Comparison of ENCODE assay signal across 1 cellular context in the genomic region with DNA sequence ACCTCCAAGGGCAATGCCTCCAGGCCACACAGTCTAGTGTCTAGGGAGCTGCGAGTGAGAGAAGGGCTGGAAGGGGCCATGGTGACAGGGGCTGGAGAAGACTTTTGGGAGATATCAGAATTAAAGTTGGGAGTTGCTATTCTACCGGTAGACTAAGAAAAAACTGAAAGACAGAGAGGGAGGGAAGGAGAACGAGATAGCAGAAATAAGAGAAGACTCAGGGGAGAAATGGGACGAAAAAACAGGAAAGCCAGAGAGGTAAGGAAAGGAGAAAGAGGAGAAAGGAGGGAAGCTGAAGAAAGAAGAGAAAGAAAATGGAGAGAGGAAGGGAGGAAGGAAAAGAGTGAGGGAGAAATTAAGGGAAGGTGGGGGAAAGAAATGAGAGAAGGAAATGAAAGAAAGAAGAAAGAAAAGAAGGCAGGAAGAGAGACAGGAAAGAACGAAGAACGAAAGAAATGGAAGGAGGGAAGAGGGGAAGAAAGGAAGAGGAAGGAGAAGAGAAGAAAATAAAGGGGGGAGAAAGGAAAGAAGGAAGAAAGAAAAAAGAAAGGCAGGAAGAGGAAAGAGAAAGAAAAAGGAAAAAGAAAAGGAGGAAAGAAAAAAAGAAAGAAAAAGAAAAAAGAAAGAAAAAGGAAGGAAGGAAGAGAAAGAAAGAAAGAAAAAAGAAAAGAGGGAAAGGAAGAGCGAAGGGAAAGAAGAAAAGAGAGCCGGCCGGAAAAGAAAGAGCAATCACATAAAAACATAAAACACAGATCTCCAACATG.
TF ChIP-seq lines count a peak whose summit lies in the region.

No MANE protein-coding gene starts in this region.

TF ChIP-seq in HEK293, 187 proteins besides CTCF, POLR2A, EP300 and RAD21 (continued from another document and continues in another):
- TF ChIP-seq, protein P1, sequence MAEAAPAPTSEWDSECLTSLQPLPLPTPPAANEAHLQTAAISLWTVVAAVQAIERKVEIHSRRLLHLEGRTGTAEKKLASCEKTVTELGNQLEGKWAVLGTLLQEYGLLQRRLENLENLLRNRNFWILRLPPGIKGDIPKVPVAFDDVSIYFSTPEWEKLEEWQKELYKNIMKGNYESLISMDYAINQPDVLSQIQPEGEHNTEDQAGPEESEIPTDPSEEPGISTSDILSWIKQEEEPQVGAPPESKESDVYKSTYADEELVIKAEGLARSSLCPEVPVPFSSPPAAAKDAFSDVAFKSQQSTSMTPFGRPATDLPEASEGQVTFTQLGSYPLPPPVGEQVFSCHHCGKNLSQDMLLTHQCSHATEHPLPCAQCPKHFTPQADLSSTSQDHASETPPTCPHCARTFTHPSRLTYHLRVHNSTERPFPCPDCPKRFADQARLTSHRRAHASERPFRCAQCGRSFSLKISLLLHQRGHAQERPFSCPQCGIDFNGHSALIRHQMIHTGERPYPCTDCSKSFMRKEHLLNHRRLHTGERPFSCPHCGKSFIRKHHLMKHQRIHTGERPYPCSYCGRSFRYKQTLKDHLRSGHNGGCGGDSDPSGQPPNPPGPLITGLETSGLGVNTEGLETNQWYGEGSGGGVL (tag by site-specific recombination; IDR thresholded peaks at IDR 0.05), result peak; percentile 27; the same call in 1 of the 2 replicates
- TF ChIP-seq YY1 (tag by site-specific recombination; IDR thresholded peaks at IDR 0.05) (no peak), PRDM1 (tag by site-specific recombination; IDR thresholded peaks at IDR 0.05) (peak; percentile 99), ZNF2 (tag by site-specific recombination; IDR thresholded peaks at IDR 0.05) (peak; percentile 74), KLF9 (tag by site-specific recombination; IDR thresholded peaks at IDR 0.05; ENCODE audit: low read depth) (no peak), ZNF341 (tag by site-specific recombination; IDR thresholded peaks at IDR 0.05; ENCODE audit: low read depth) (no peak), ZFP37 (tag by site-specific recombination; IDR thresholded peaks at IDR 0.05) (peak; percentile 65; the same call in 1 of the 2 replicates), OVOL3 (tag by site-specific recombination; IDR thresholded peaks at IDR 0.05) (no peak), ZNF354C (tag by site-specific recombination; IDR thresholded peaks at IDR 0.05; ENCODE audit: borderline replicate concordance, low read depth) (no peak), ZBTB7A (tag by site-specific recombination; IDR thresholded peaks at IDR 0.05; ENCODE audit: low read depth) (peak; percentile 30; the same call in 1 of the 2 replicates), EGR2 (tag by site-specific recombination; IDR thresholded peaks at IDR 0.05; ENCODE audit: low read depth) (no peak), ZNF366 (tag by site-specific recombination; conservative IDR thresholded peaks at IDR 0.05) (peak; percentile 100), ZNF112 (tag by site-specific recombination; IDR thresholded peaks at IDR 0.05) (no peak), ZNF311 (tag by site-specific recombination; IDR thresholded peaks at IDR 0.05; ENCODE audit: borderline replicate concordance) (no peak), ZNF169 (tag by site-specific recombination; IDR thresholded peaks at IDR 0.05) (no peak), ZSCAN23 (tag by site-specific recombination; IDR thresholded peaks at IDR 0.05) (peak; percentile 64; the same call in 1 of the 2 replicates), ZNF530 (tag by site-specific recombination; IDR thresholded peaks at IDR 0.05; ENCODE audit: low read depth) (no peak), ZNF24 (tag by site-specific recombination; IDR thresholded peaks at IDR 0.05) (no peak), ZNF140 (tag by site-specific recombination; IDR thresholded peaks at IDR 0.05) (no peak), ZBTB8A (tag by site-specific recombination; IDR thresholded peaks at IDR 0.05) (no peak; the same call in 1 of the 2 replicates), FEZF1 (tag by site-specific recombination; IDR thresholded peaks at IDR 0.05) (peak; percentile 85), ZEB2 (tag by site-specific recombination; IDR thresholded peaks at IDR 0.05) (0 out of 2 replicates have a peak, but pooled peaks have one; percentile 48), ZNF404 (tag by site-specific recombination; IDR thresholded peaks at IDR 0.05) (no peak), KLF16 (tag by site-specific recombination; IDR thresholded peaks at IDR 0.05) (no peak), SP2 (tag by site-specific recombination; IDR thresholded peaks at IDR 0.05) (no peak), HOXD13 (CRISPR knock-in tag; IDR thresholded peaks at IDR 0.05; ENCODE audit: borderline replicate concordance) (no peak)
- TF ChIP-seq, protein P2, sequence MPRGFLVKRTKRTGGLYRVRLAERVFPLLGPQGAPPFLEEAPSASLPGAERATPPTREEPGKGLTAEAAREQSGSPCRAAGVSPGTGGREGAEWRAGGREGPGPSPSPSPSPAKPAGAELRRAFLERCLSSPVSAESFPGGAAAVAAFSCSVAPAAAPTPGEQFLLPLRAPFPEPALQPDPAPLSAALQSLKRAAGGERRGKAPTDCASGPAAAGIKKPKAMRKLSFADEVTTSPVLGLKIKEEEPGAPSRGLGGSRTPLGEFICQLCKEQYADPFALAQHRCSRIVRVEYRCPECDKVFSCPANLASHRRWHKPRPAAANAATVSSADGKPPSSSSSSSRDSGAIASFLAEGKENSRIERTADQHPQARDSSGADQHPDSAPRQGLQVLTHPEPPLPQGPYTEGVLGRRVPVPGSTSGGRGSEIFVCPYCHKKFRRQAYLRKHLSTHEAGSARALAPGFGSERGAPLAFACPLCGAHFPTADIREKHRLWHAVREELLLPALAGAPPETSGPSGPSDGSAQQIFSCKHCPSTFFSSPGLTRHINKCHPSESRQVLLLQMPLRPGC (tag by site-specific recombination; IDR thresholded peaks at IDR 0.05), result 0 out of 2 replicates have a peak, but pooled peaks have one; percentile 16
- TF ChIP-seq, protein P3, sequence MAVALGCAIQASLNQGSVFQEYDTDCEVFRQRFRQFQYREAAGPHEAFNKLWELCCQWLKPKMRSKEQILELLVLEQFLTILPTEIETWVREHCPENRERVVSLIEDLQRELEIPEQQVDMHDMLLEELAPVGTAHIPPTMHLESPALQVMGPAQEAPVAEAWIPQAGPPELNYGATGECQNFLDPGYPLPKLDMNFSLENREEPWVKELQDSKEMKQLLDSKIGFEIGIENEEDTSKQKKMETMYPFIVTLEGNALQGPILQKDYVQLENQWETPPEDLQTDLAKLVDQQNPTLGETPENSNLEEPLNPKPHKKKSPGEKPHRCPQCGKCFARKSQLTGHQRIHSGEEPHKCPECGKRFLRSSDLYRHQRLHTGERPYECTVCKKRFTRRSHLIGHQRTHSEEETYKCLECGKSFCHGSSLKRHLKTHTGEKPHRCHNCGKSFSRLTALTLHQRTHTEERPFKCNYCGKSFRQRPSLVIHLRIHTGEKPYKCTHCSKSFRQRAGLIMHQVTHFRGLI (tag by site-specific recombination; IDR thresholded peaks at IDR 0.05), result no peak
- TF ChIP-seq, protein P4, sequence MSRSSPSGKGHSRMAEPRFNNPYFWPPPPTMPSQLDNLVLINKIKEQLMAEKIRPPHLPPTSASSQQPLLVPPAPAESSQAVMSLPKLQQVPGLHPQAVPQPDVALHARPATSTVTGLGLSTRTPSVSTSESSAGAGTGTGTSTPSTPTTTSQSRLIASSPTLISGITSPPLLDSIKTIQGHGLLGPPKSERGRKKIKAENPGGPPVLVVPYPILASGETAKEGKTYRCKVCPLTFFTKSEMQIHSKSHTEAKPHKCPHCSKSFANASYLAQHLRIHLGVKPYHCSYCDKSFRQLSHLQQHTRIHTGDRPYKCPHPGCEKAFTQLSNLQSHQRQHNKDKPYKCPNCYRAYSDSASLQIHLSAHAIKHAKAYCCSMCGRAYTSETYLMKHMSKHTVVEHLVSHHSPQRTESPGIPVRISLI (tag by site-specific recombination; IDR thresholded peaks at IDR 0.05), result no peak
- TF ChIP-seq, protein P5, sequence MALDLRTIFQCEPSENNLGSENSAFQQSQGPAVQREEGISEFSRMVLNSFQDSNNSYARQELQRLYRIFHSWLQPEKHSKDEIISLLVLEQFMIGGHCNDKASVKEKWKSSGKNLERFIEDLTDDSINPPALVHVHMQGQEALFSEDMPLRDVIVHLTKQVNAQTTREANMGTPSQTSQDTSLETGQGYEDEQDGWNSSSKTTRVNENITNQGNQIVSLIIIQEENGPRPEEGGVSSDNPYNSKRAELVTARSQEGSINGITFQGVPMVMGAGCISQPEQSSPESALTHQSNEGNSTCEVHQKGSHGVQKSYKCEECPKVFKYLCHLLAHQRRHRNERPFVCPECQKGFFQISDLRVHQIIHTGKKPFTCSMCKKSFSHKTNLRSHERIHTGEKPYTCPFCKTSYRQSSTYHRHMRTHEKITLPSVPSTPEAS (tag by site-specific recombination; IDR thresholded peaks at IDR 0.05), result 0 out of 2 replicates have a peak, but pooled peaks have one; percentile 58
- TF ChIP-seq, protein P6, sequence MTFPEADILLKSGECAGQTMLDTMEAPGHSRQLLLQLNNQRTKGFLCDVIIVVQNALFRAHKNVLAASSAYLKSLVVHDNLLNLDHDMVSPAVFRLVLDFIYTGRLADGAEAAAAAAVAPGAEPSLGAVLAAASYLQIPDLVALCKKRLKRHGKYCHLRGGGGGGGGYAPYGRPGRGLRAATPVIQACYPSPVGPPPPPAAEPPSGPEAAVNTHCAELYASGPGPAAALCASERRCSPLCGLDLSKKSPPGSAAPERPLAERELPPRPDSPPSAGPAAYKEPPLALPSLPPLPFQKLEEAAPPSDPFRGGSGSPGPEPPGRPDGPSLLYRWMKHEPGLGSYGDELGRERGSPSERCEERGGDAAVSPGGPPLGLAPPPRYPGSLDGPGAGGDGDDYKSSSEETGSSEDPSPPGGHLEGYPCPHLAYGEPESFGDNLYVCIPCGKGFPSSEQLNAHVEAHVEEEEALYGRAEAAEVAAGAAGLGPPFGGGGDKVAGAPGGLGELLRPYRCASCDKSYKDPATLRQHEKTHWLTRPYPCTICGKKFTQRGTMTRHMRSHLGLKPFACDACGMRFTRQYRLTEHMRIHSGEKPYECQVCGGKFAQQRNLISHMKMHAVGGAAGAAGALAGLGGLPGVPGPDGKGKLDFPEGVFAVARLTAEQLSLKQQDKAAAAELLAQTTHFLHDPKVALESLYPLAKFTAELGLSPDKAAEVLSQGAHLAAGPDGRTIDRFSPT (tag by site-specific recombination; IDR thresholded peaks at IDR 0.05), result no peak
- TF ChIP-seq, protein P7, sequence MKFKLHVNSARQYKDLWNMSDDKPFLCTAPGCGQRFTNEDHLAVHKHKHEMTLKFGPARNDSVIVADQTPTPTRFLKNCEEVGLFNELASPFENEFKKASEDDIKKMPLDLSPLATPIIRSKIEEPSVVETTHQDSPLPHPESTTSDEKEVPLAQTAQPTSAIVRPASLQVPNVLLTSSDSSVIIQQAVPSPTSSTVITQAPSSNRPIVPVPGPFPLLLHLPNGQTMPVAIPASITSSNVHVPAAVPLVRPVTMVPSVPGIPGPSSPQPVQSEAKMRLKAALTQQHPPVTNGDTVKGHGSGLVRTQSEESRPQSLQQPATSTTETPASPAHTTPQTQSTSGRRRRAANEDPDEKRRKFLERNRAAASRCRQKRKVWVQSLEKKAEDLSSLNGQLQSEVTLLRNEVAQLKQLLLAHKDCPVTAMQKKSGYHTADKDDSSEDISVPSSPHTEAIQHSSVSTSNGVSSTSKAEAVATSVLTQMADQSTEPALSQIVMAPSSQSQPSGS (tag by site-specific recombination; IDR thresholded peaks at IDR 0.05; ENCODE audit: low read depth), result no peak
- TF ChIP-seq, protein P8, sequence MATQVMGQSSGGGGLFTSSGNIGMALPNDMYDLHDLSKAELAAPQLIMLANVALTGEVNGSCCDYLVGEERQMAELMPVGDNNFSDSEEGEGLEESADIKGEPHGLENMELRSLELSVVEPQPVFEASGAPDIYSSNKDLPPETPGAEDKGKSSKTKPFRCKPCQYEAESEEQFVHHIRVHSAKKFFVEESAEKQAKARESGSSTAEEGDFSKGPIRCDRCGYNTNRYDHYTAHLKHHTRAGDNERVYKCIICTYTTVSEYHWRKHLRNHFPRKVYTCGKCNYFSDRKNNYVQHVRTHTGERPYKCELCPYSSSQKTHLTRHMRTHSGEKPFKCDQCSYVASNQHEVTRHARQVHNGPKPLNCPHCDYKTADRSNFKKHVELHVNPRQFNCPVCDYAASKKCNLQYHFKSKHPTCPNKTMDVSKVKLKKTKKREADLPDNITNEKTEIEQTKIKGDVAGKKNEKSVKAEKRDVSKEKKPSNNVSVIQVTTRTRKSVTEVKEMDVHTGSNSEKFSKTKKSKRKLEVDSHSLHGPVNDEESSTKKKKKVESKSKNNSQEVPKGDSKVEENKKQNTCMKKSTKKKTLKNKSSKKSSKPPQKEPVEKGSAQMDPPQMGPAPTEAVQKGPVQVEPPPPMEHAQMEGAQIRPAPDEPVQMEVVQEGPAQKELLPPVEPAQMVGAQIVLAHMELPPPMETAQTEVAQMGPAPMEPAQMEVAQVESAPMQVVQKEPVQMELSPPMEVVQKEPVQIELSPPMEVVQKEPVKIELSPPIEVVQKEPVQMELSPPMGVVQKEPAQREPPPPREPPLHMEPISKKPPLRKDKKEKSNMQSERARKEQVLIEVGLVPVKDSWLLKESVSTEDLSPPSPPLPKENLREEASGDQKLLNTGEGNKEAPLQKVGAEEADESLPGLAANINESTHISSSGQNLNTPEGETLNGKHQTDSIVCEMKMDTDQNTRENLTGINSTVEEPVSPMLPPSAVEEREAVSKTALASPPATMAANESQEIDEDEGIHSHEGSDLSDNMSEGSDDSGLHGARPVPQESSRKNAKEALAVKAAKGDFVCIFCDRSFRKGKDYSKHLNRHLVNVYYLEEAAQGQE (tag by site-specific recombination; IDR thresholded peaks at IDR 0.05), result peak; percentile 57
- TF ChIP-seq, protein P9, sequence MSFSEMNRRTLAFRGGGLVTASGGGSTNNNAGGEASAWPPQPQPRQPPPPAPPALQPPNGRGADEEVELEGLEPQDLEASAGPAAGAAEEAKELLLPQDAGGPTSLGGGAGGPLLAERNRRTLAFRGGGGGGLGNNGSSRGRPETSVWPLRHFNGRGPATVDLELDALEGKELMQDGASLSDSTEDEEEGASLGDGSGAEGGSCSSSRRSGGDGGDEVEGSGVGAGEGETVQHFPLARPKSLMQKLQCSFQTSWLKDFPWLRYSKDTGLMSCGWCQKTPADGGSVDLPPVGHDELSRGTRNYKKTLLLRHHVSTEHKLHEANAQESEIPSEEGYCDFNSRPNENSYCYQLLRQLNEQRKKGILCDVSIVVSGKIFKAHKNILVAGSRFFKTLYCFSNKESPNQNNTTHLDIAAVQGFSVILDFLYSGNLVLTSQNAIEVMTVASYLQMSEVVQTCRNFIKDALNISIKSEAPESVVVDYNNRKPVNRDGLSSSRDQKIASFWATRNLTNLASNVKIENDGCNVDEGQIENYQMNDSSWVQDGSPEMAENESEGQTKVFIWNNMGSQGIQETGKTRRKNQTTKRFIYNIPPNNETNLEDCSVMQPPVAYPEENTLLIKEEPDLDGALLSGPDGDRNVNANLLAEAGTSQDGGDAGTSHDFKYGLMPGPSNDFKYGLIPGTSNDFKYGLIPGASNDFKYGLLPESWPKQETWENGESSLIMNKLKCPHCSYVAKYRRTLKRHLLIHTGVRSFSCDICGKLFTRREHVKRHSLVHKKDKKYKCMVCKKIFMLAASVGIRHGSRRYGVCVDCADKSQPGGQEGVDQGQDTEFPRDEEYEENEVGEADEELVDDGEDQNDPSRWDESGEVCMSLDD (tag by site-specific recombination; IDR thresholded peaks at IDR 0.05), result no peak; the same call in 1 of the 2 replicates
- TF ChIP-seq, protein P10, sequence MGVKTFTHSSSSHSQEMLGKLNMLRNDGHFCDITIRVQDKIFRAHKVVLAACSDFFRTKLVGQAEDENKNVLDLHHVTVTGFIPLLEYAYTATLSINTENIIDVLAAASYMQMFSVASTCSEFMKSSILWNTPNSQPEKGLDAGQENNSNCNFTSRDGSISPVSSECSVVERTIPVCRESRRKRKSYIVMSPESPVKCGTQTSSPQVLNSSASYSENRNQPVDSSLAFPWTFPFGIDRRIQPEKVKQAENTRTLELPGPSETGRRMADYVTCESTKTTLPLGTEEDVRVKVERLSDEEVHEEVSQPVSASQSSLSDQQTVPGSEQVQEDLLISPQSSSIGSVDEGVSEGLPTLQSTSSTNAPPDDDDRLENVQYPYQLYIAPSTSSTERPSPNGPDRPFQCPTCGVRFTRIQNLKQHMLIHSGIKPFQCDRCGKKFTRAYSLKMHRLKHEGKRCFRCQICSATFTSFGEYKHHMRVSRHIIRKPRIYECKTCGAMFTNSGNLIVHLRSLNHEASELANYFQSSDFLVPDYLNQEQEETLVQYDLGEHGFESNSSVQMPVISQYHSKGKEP (tag by site-specific recombination; IDR thresholded peaks at IDR 0.05), result no peak
